21 cellular contexts compared by ENCODE assay signal in the genomic region with DNA sequence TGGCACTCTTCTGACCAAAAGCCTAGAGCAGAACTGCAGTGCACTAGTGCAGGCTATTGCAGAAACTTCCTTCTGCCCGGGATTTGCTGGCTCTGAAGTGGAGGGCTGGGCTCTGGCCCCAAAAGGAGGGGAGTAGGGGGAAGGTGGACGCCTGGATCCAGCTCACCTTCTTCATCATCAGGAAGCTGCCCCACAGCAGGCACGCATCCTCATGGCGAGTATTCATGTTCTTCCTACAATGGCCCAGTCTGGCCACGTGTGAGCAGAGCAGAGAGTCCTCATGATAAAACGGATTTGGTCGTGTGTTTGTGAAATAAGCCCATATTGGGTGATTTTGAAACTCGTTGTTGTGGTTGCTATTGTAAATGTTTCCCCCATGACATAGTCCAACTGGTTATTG. TPM values are rescaled to one million over a fixed set of nuclear protein-coding genes. Genes with fewer than 3 reads are reported as not detected.
DNase-seq lines count a peak whose midpoint lies in the region; ATAC-seq and TF ChIP-seq lines count a peak whose summit lies in the region.
"Had no signal": no experiment of that assay in that cellular context is flagged by ENCODE, and none has a peak within 500 bp of the region (broad histone marks: within the 10 kb centered on the region; RNA-seq: fewer than 3 reads in every experiment).

No MANE protein-coding gene starts in this region.

- peak overlapping the region; percentile 72 for H2AFZ ChIP-seq in Loucy (ENCODE audit: low read length)
- H2AFZ ChIP-seq: GM23248, parathyroid adenoma had no signal

- peak; percentile 79 for DNase-seq in CD1c-positive myeloid dendritic cell (ENCODE audit: extremely low spot score)
- DNase-seq in T-cell = no peak
- DNase-seq in naive thymus-derived CD8-positive, alpha-beta T cell = no peak
- no peak for DNase-seq in superior temporal gyrus (ENCODE audit: extremely low spot score)
- DNase-seq in GM13976 (ENCODE audit: low spot score) = no peak
- DNase-seq: activated CD4-positive, alpha-beta T cell treated with anti-CD3 and anti-CD28 coated beads, Interleukin-2, amount 10 ng/mL, durations not matched to agents 7 days and 5 days; activated naive CD4-positive, alpha-beta T cell treated with anti-CD3 and anti-CD28 coated beads, Interleukin-2, amount 10 ng/mL, durations not matched to agents 7 days and 5 days; activated T-cell treated with anti-CD3 and anti-CD28 coated beads, Interleukin-2, amount 50 U/mL, for 24 hours; BE2C; GM23248; mammary epithelial cell; naive B cell; NCI-H1417 treated with DMSO at 0.1 percent for 48 hours; NCI-H2171; stimulated activated CD4-positive, alpha-beta T cell treated with anti-CD3 and anti-CD28 coated beads, Interleukin-1b, Interleukin-23, amount 100 ng/mL, for 48 hours; stimulated activated naive CD4-positive, alpha-beta T cell treated with Interleukin-2 at 50 U/mL for 16 hours had no signal

- H3K4me1 Mint-ChIP-seq in T-cell = peaks cover 27 to 36% (median 35%) of the 10 kb centered on the region in 3 donors
- H3K4me1 Mint-ChIP-seq in naive thymus-derived CD8-positive, alpha-beta T cell = peaks cover 15 to 35% (median 34%) of the 10 kb centered on the region in 4 donors

- H3K36me3 ChIP-seq in Loucy (ENCODE audit: insufficient read depth, low read length) = no peaks in the 10 kb centered on the region
- H3K36me3 ChIP-seq: BE2C had no signal

- peaks cover 26% of the 10 kb centered on the region for H3K4me1 ChIP-seq in Loucy (ENCODE audit: insufficient read depth, low read length, poor library complexity, severe bottlenecking)
- H3K4me1 ChIP-seq: BE2C, parathyroid adenoma had no signal

- peak overlapping the region; percentile 13 for H3K9ac ChIP-seq in Loucy (ENCODE audit: low read depth, low read length, poor library complexity, severe bottlenecking)
- H3K9ac ChIP-seq: GM23248, KMS-11, parathyroid adenoma had no signal

- no peaks in the 10 kb centered on the region for H3K9me2 ChIP-seq in Loucy (replicated peaks; ENCODE audit: low read depth, low read length)

- in situ Hi-C loops in GM13976 (cut with MboI; ENCODE audit: low sequenced_read_pairs, unreplicated experiment) = no loop called here

- peak overlapping the region; percentile 25 for H3K4me2 ChIP-seq in Loucy (ENCODE audit: low read depth, low read length, poor library complexity, severe bottlenecking)
- H3K4me2 ChIP-seq: KMS-11 had no signal

- H4K20me1 ChIP-seq in Loucy (ENCODE audit: insufficient read depth, low read length, poor library complexity, severe bottlenecking) = no peaks in the 10 kb centered on the region

- no peak overlapping the region for H3K4me3 Mint-ChIP-seq in T-cell
- H3K4me3 Mint-ChIP-seq in naive thymus-derived CD8-positive, alpha-beta T cell = no peak overlapping the region
- H3K4me3 Mint-ChIP-seq: activated CD4-positive, alpha-beta T cell treated with anti-CD3 and anti-CD28 coated beads, Interleukin-2, amount 10 ng/mL, durations not matched to agents 7 days and 5 days; activated naive CD4-positive, alpha-beta T cell treated with anti-CD3 and anti-CD28 coated beads, Interleukin-2, amount 10 ng/mL, durations not matched to agents 7 days and 5 days; activated T-cell treated with anti-CD3 and anti-CD28 coated beads, Interleukin-2, amount 50 U/mL, for 24 hours had no signal

- H3F3A ChIP-seq in Loucy (ENCODE audit: low read depth) = no peaks in the 10 kb centered on the region

- no peaks in the 10 kb centered on the region for H3K36me3 Mint-ChIP-seq in T-cell
- H3K36me3 Mint-ChIP-seq in naive thymus-derived CD8-positive, alpha-beta T cell = no peaks in the 10 kb centered on the region
- H3K36me3 Mint-ChIP-seq: activated naive CD4-positive, alpha-beta T cell treated with anti-CD3 and anti-CD28 coated beads, Interleukin-2, amount 10 ng/mL, durations not matched to agents 7 days and 5 days had no signal

- POLR2A ChIA-PET in T-cell (lab: Charles Lee) = no interaction called here
- POLR2A ChIA-PET in naive thymus-derived CD8-positive, alpha-beta T cell (lab: Charles Lee) = interaction anchor here (1.0 kb wide), 1 partner anchor 23 kb away, joined by 3 read pairs; no protein-coding TSS in a partner anchor

- CTCF ChIA-PET in T-cell (lab: Charles Lee) = no interaction called here

- H3K9me3 Mint-ChIP-seq in T-cell = no peaks in the 10 kb centered on the region
- H3K9me3 Mint-ChIP-seq in naive thymus-derived CD8-positive, alpha-beta T cell = no peaks in the 10 kb centered on the region
- H3K9me3 Mint-ChIP-seq: activated CD4-positive, alpha-beta T cell treated with anti-CD3 and anti-CD28 coated beads, Interleukin-2, amount 10 ng/mL, durations not matched to agents 7 days and 5 days; activated naive CD4-positive, alpha-beta T cell treated with anti-CD3 and anti-CD28 coated beads, Interleukin-2, amount 10 ng/mL, durations not matched to agents 7 days and 5 days; activated T-cell treated with anti-CD3 and anti-CD28 coated beads, Interleukin-2, amount 50 U/mL, for 24 hours; naive B cell had no signal

- H3K9me3 ChIP-seq in Loucy (ENCODE audit: insufficient read depth, low read depth, low read length) = no peaks in the 10 kb centered on the region
- H3K9me3 ChIP-seq: BE2C had no signal

- no peak for ATAC-seq in T-cell (replicated peaks in 1 of 4)
- ATAC-seq in naive thymus-derived CD8-positive, alpha-beta T cell = no peak
- ATAC-seq in activated CD4-positive, CD25-positive, alpha-beta regulatory T cell treated with anti-CD3 and anti-CD28 coated beads, Interleukin-2, amount 50 U/mL, for 24 hours = no peak

- no peak overlapping the region for H3K4me3 ChIP-seq in Loucy (ENCODE audit: low read length, poor library complexity, severe bottlenecking)
- H3K4me3 ChIP-seq: GM23248 had no signal

- no peaks in the 10 kb centered on the region for H3K79me2 ChIP-seq in Loucy (ENCODE audit: insufficient read depth, low read length)
- H3K79me2 ChIP-seq: parathyroid adenoma had no signal

- TF ChIP-seq CTCF in Loucy (conservative IDR thresholded peaks at IDR 0.05; ENCODE audit: low read length) = no peak
- TF ChIP-seq CTCF in GM13976 (IDR thresholded peaks at IDR 0.05; ENCODE audit: borderline replicate concordance, control extremely low read depth, extremely low read depth, insufficient read depth, missing control alignments) = no peak

- no peaks in the 10 kb centered on the region for H3K27me3 ChIP-seq in Loucy (ENCODE audit: insufficient read depth, low read length, poor library complexity, severe bottlenecking)
- H3K27me3 ChIP-seq: BE2C had no signal

- peak overlapping the region; percentile 29 to 76 for H3K27ac Mint-ChIP-seq in T-cell
- H3K27ac Mint-ChIP-seq in naive thymus-derived CD8-positive, alpha-beta T cell = peak overlapping the region in 6 of 10 donors; percentile 24 to 75 (median 55)
- H3K27ac Mint-ChIP-seq: activated CD4-positive, alpha-beta T cell treated with anti-CD3 and anti-CD28 coated beads, Interleukin-2, amount 10 ng/mL, durations not matched to agents 7 days and 5 days; activated naive CD4-positive, alpha-beta T cell treated with anti-CD3 and anti-CD28 coated beads, Interleukin-2, amount 10 ng/mL, durations not matched to agents 7 days and 5 days had no signal

- H3K27me3 Mint-ChIP-seq in T-cell = no peaks in the 10 kb centered on the region
- no peaks in the 10 kb centered on the region for H3K27me3 Mint-ChIP-seq in naive thymus-derived CD8-positive, alpha-beta T cell
- H3K27me3 Mint-ChIP-seq: activated T-cell treated with anti-CD3 and anti-CD28 coated beads, Interleukin-2, amount 50 U/mL, for 24 hours; naive B cell had no signal

RNA-seq across cellular contexts. Expression of a gene that starts 8.2 kb away (rescaled TPM):
- total RNA-seq in T-cell = 10 to 100 TPM; 25.6 to 37.8 (median 28.7) TPM
- total RNA-seq in naive thymus-derived CD8-positive, alpha-beta T cell = 1 to 10 TPM; 7.0 to 7.6 TPM
- polyA plus RNA-seq in naive thymus-derived CD8-positive, alpha-beta T cell = 10 to 100 TPM; 43.2 to 78.9 (median 55.3) TPM

RNA-seq across cellular contexts. Expression of a gene that starts 40.9 kb away (rescaled TPM):
- under 1 TPM in 3 of 5 donors, not detected in 2; 0.13 to 0.84 (median 0.68) TPM for total RNA-seq in T-cell
- under 1 TPM in 1 of 2 experiments, not detected in 1; 0.19 TPM for total RNA-seq in naive thymus-derived CD8-positive, alpha-beta T cell
- under 1 TPM in 1 of 3 donors, not detected in 2; 0.09 TPM for polyA plus RNA-seq in naive thymus-derived CD8-positive, alpha-beta T cell
- total RNA-seq: G401, mammary epithelial cell had no signal
- polyA plus RNA-seq: mammary epithelial cell had no signal
